8 cellular contexts compared by ENCODE assay signal in the genomic region with DNA sequence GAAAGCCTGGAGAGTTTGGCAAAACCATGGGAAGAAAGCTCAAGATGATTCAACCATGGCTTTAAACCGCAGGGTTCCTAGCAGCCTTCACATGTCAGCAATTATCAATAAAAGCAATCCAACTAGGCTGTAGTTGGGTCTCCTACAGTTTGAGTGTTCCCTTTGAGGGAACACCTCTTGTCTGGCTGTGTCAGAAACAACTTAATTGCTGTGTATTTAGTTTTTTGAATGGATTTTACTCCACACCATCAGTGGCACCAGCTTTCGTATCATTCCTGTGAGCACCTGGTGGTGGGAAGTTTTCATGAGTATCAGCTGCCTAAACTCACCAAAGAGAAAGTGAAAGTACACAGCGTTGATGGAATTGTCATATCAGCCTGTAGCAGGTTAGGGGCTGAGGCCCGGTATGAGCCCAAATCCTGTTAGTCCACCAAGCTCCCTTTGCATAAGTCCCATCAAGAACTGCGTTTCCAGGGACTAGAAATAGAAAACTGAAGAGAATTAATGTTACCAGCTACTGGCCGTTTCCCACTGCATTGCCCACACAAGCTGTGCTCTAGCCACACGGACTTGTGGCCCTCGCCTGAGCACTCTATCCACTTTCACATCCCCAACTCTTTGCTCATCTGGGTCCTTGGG. TPM values are rescaled to one million over a fixed set of nuclear protein-coding genes. Genes with fewer than 3 reads are reported as not detected.
A peak's percentile ranks its signal among the peaks of the same experiment; 100 is the strongest.
DNase-seq lines count a peak whose midpoint lies in the region; ATAC-seq and TF ChIP-seq lines count a peak whose summit lies in the region.

No MANE protein-coding gene starts in this region.

- 30 to 52% methylated on average over 7 to 8 of the region's 8 CpGs for WGBS in esophagus squamous epithelium, 2 donors
- 31 to 43% (median 32%) methylated on average over 8 of the region's 8 CpGs for WGBS in spleen, 5 donors

- H3K27ac ChIP-seq in esophagus squamous epithelium: peak overlapping the region in 1 of 4 donors; percentile 42
- peak overlapping the region; percentile 10 to 79 (median 70) for H3K27ac ChIP-seq in spleen

- H3K4me3 ChIP-seq in GM12865 (ENCODE audit: low read depth, low read length) (peak overlapping the region; percentile 59), LNCaP clone FGC (ENCODE audit: low read depth, low read length) (peak overlapping the region; percentile 44), esophagus squamous epithelium (peak overlapping the region; percentile 10 to 60 (median 30)), spleen (peak overlapping the region; percentile 3 to 66 (median 30))

- intact Hi-C loops in esophagus squamous epithelium (cut with DNase I) (no loop called here), spleen (cut with DNase I; ENCODE audit: low total_unique reads) (no loop called here)

- TF ChIP-seq POLR2A in esophagus squamous epithelium (IDR thresholded peaks at IDR 0.05) (no peak), spleen (IDR thresholded peaks at IDR 0.05) (no peak)

- ATAC-seq in GM21528 (IDR thresholded peaks at IDR 0.05; ENCODE audit: low FRiP score, unreplicated experiment): peak; percentile 71

- H3K9me3 ChIP-seq in esophagus squamous epithelium (no peaks in the 10 kb centered on the region), spleen (no peaks in the 10 kb centered on the region)

- peak; percentile 6 for TF ChIP-seq CTCF in GM12865 (IDR thresholded peaks at IDR 0.05; ENCODE audit: insufficient read depth, low read depth, low read length, missing control alignments)
- no peak for TF ChIP-seq CTCF in LNCaP clone FGC (IDR thresholded peaks at IDR 0.05; ENCODE audit: control insufficient read depth, extremely low read depth, insufficient read depth)
- TF ChIP-seq CTCF in esophagus squamous epithelium (IDR thresholded peaks at IDR 0.05): peak in 1 of 6 experiments; percentile 32
- peak in 5 of 11 experiments; percentile 15 to 35 (median 23) for TF ChIP-seq CTCF in spleen (IDR thresholded peaks at IDR 0.05 in 8 of 11, conservative IDR thresholded peaks at IDR 0.05 in 3 of 11)

- H3K36me3 ChIP-seq in esophagus squamous epithelium (no peaks in the 10 kb centered on the region), spleen (no peaks in the 10 kb centered on the region)

- H3K27me3 ChIP-seq in esophagus squamous epithelium (no peaks in the 10 kb centered on the region), spleen (replicated peaks in 1 of 7) (no peaks in the 10 kb centered on the region)

- H3K4me1 ChIP-seq in esophagus squamous epithelium (peaks cover 0 to 37% (median 20%) of the 10 kb centered on the region in 3 donors), spleen (peaks cover 0 to 36% (median 26%) of the 10 kb centered on the region in 6 donors)

- peak; percentile 74 for DNase-seq in GM12865 (ENCODE audit: low read depth)
- no peak for DNase-seq in LNCaP clone FGC (ENCODE audit: low read depth)
- peak; percentile 38 to 44 for DNase-seq in activated CD4-positive, alpha-beta T cell treated with anti-CD3 and anti-CD28 coated beads for 4 hours
- DNase-seq in esophagus squamous epithelium (lab: John Stamatoyannopoulos, UW): no peak
- DNase-seq in spleen: no peak
- no peak for DNase-seq in KG1 (lab: John Stamatoyannopoulos, UW)
- DNase-seq in activated gamma-delta T cell treated with Interleukin-2 at 50 U/mL for 16 hours: no peak

RNA-seq across cellular contexts. Expression of a gene that starts 10.9 kb away (rescaled TPM):
- total RNA-seq in esophagus squamous epithelium (1 to 10 TPM in 1 of 4 donors, under 1 TPM in 1, not detected in 2; 0.38 to 1.3 TPM), spleen (under 1 TPM in 1 of 7 donors, not detected in 6; 0.27 TPM)
- polyA plus RNA-seq in spleen: not detected

RNA-seq across cellular contexts. Expression of a gene that starts 16.9 kb away (rescaled TPM):
- under 1 TPM in 1 of 4 donors, not detected in 3; 0.35 TPM for total RNA-seq in esophagus squamous epithelium
- total RNA-seq in spleen: not detected
- not detected for polyA plus RNA-seq in spleen

Comparison
In these comparisons a context has a peak if more than half of its experiments do, and no peak if none do; other contexts are left out.
1. DNase-seq: peak in GM12865 (single experiment) and activated CD4-positive, alpha-beta T cell treated with anti-CD3 and anti-CD28 coated beads for 4 hours (2 of 2); none in LNCaP clone FGC (single experiment), esophagus squamous epithelium (single experiment), spleen (single experiment), KG1 (single experiment) and activated gamma-delta T cell treated with Interleukin-2 at 50 U/mL for 16 hours (single experiment).
2. Peak in every context shown above with its lines, with median percentiles within 50 percentile points of each other: H3K4me3 ChIP-seq.